Comparison of ENCODE assay signal across 1 cellular context in the genomic region with DNA sequence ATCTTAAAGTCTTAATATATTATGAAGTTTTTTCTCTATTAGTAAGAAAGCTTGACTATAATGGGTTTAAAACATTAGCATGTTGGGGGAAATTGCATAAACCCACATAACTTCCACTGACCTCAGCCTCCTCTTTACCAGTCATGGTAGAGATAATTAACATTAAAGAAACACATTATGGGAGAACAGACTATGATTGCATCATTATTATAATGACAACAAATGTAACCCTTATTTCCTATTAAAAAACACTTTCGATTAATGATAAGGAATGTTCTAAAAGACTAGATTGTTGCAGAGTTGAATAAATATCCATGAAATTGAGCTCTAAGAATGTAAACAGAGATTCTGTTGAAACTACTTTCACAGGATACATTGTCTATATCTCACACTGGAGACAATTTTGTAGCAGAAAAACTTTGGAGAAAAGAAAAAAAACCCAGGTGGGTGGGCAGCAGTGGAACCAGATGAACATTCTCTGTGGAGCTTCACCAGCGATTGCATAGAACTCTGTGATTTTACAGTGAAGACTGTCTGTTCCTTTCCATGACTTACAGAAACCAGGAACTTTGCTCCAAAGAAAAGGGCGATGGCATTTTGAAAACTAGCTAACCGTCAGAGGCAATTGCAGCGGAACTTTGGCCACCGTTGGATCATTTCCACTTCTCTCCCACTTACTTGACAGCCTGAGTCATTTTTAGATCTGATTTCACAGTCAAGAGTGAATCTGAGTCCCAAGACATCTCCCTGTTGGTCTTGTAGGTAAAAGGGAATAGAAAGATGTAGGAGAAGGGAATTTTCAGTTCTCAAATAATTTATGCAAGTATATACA.
A peak's percentile ranks its signal among the peaks of the same experiment; 100 is the strongest.
TF ChIP-seq lines count a peak whose summit lies in the region.

No MANE protein-coding gene starts in this region.

TF ChIP-seq in SK-N-SH, 30 proteins besides CTCF, POLR2A, EP300 and RAD21:
- no peak for TF ChIP-seq RXRA (IDR thresholded peaks at IDR 0.05; ENCODE audit: borderline replicate concordance, low read depth)
- TF ChIP-seq FOXM1 (IDR thresholded peaks at IDR 0.05; ENCODE audit: low read depth), result no peak
- TF ChIP-seq TCF12 (IDR thresholded peaks at IDR 0.05), result peak; percentile 39
- TF ChIP-seq TEAD4 (IDR thresholded peaks at IDR 0.05; ENCODE audit: borderline replicate concordance, insufficient read depth), result no peak
- 0 out of 2 replicates have a peak, but pooled peaks have one; percentile 23 for TF ChIP-seq MEF2A (IDR thresholded peaks at IDR 0.05; ENCODE audit: borderline replicate concordance, low read depth)
- TF ChIP-seq JUND (IDR thresholded peaks at IDR 0.05), result peak; percentile 50
- TF ChIP-seq, protein P1, sequence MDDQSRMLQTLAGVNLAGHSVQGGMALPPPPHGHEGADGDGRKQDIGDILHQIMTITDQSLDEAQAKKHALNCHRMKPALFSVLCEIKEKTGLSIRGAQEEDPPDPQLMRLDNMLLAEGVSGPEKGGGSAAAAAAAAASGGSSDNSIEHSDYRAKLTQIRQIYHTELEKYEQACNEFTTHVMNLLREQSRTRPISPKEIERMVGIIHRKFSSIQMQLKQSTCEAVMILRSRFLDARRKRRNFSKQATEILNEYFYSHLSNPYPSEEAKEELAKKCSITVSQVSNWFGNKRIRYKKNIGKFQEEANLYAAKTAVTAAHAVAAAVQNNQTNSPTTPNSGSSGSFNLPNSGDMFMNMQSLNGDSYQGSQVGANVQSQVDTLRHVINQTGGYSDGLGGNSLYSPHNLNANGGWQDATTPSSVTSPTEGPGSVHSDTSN (IDR thresholded peaks at IDR 0.05), result peak; percentile 68
- TF ChIP-seq, protein P2, sequence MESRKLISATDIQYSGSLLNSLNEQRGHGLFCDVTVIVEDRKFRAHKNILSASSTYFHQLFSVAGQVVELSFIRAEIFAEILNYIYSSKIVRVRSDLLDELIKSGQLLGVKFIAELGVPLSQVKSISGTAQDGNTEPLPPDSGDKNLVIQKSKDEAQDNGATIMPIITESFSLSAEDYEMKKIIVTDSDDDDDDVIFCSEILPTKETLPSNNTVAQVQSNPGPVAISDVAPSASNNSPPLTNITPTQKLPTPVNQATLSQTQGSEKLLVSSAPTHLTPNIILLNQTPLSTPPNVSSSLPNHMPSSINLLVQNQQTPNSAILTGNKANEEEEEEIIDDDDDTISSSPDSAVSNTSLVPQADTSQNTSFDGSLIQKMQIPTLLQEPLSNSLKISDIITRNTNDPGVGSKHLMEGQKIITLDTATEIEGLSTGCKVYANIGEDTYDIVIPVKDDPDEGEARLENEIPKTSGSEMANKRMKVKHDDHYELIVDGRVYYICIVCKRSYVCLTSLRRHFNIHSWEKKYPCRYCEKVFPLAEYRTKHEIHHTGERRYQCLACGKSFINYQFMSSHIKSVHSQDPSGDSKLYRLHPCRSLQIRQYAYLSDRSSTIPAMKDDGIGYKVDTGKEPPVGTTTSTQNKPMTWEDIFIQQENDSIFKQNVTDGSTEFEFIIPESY (IDR thresholded peaks at IDR 0.05; ENCODE audit: borderline replicate concordance, low read depth), result no peak
- TF ChIP-seq IRF3 (IDR thresholded peaks at IDR 0.05; ENCODE audit: low read depth, low read length), result no peak
- TF ChIP-seq FOSL2 (IDR thresholded peaks at IDR 0.05; ENCODE audit: borderline replicate concordance, low read depth), result 0 out of 2 replicates have a peak, but pooled peaks have one; percentile 31
- TF ChIP-seq TAF1 (IDR thresholded peaks at IDR 0.05; ENCODE audit: borderline replicate concordance, low read depth, low read length), result no peak
- TF ChIP-seq, protein P3, sequence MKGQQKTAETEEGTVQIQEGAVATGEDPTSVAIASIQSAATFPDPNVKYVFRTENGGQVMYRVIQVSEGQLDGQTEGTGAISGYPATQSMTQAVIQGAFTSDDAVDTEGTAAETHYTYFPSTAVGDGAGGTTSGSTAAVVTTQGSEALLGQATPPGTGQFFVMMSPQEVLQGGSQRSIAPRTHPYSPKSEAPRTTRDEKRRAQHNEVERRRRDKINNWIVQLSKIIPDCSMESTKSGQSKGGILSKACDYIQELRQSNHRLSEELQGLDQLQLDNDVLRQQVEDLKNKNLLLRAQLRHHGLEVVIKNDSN (IDR thresholded peaks at IDR 0.05; ENCODE audit: borderline replicate concordance, low read depth), result no peak
- no peak for TF ChIP-seq RCOR1 (IDR thresholded peaks at IDR 0.05; ENCODE audit: low read length)
- TF ChIP-seq YY1 (IDR thresholded peaks at IDR 0.05; ENCODE audit: low read depth), result no peak
- TF ChIP-seq NFIC (IDR thresholded peaks at IDR 0.05; ENCODE audit: borderline replicate concordance), result peak; percentile 48
